ENCODE assay signal across 24 cellular contexts in the genomic region with DNA sequence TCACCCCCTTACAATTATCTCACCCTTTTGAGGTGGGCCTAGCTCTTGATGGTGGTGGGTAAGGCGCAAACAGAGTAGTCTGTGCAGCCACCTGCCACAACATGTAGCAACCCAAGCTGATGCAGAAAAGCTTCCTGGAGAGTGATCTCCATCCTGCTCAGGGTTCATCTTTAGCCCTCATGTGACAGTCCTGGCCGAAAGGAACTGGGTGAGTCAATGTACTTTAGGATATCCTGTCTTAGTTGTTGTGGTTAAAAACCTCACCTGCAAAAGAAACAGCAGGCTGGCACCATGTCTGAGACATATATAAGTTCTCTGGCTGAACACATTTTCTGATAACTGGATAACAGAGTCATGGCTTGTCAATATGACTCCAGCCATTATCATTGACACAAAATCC.
DNase-seq lines count a peak whose midpoint lies in the region; ATAC-seq and TF ChIP-seq lines count a peak whose summit lies in the region.
"Had no signal": no experiment of that assay in that cellular context is flagged by ENCODE, and none has a peak within 500 bp of the region (broad histone marks: within the 10 kb centered on the region; RNA-seq: fewer than 3 reads in every experiment).

No MANE protein-coding gene starts in this region.

- H3K27ac ChIP-seq in mammary epithelial cell (ENCODE audit: insufficient read depth, low read depth, low read length), result no peak overlapping the region
- H3K27ac ChIP-seq: C4-2B, HL-60 had no signal

- dilution Hi-C loops in mammary epithelial cell (cut with HindIII; ENCODE audit: low sequenced_read_pairs), result no loop called here

- H2AFZ ChIP-seq in mammary epithelial cell (ENCODE audit: low read depth, low read length), result peak overlapping the region; percentile 18

- no peaks in the 10 kb centered on the region for H3K79me2 ChIP-seq in mammary epithelial cell (ENCODE audit: insufficient read depth, low read length)

- BruUV-seq in mammary epithelial cell (replicated peaks; lab: Mats Ljungman, UMichigan), result no TSS peak

- no peaks in the 10 kb centered on the region for H3K9me3 ChIP-seq in mammary epithelial cell (replicated peaks; ENCODE audit: insufficient read depth, low read length)
- H3K9me3 ChIP-seq: Caco-2 had no signal

- CTCF ChIA-PET in mammary epithelial cell (lab: Charles Lee; ENCODE audit: low non-redundant PET), result no interaction called here

- H3K4me3 ChIP-seq in mammary epithelial cell (replicated peaks in 1 of 3; ENCODE audit: insufficient read depth in 1 of 3, low read depth in 2 of 3, low read length in 3 of 3), result no peak overlapping the region
- H3K4me3 ChIP-seq: K562 had no signal

- WGBS in mammary epithelial cell (ENCODE audit: low coverage, missing lambda C conversion rate), result 17% methylated on average over 2 of the region's 2 CpGs

- ATAC-seq in HG03457 (IDR thresholded peaks at IDR 0.05; ENCODE audit: unreplicated experiment), result no peak
- no peak for ATAC-seq in HG02610 (IDR thresholded peaks at IDR 0.05; ENCODE audit: unreplicated experiment)
- ATAC-seq: CD8-positive, alpha-beta T cell; HCT116; HepG2; K562 had no signal

- H3K4me2 ChIP-seq in mammary epithelial cell (ENCODE audit: insufficient read depth, low read depth, low read length), result peak overlapping the region; percentile 69

- in situ Hi-C loops in mammary epithelial cell (cut with MboI; ENCODE audit: low sequenced_read_pairs in 2 of 2), result no loop called here

- no peaks in the 10 kb centered on the region for H4K20me1 ChIP-seq in mammary epithelial cell (ENCODE audit: insufficient read depth, low read length)

- H3K36me3 ChIP-seq in mammary epithelial cell (ENCODE audit: insufficient read depth, low read length), result no peaks in the 10 kb centered on the region

- TF ChIP-seq CTCF in mammary epithelial cell (conservative IDR thresholded peaks at IDR 0.05 in 1 of 2, IDR thresholded peaks at IDR 0.05 in 1 of 2; ENCODE audit: extremely low read depth in 1 of 2, insufficient read depth in 1 of 2, low read depth in 1 of 2, low read length in 2 of 2), result no peak

- intact Hi-C loops in mammary epithelial cell (cut with micrococcal nuclease), result no loop called here

- H3K9ac ChIP-seq in mammary epithelial cell (ENCODE audit: insufficient read depth, low read length), result no peak overlapping the region

- H3K4me1 ChIP-seq in mammary epithelial cell (ENCODE audit: insufficient read depth, low read length), result peaks cover 18% of the 10 kb centered on the region
- H3K4me1 ChIP-seq: Caco-2 had no signal

- no peaks in the 10 kb centered on the region for H3K27me3 ChIP-seq in mammary epithelial cell (ENCODE audit: insufficient read depth, low read length)

- peak; percentile 25 for DNase-seq in HPDE6-E6E7 (ENCODE audit: extremely low spot score)
- peak; percentile 13 for DNase-seq in LHCN-M2 (ENCODE audit: low read depth)
- DNase-seq in mammary epithelial cell, result peak; percentile 80
- DNase-seq in NCI-H524 treated with DMSO at 0.1 percent for 48 hours (lab: John Stamatoyannopoulos, UW), result no peak
- no peak for DNase-seq in NCI-H510A (lab: John Stamatoyannopoulos, UW)
- DNase-seq: Caco-2; CD8-positive, alpha-beta T cell; EL; GDM1; NCI-H1092 treated with DMSO at 0.1 percent for 48 hours; NCI-H146; NCI-H1930; NCI-H2107; NCI-H446; NCI-H526 treated with DMSO at 0.1 percent for 48 hours; RPMI8226; SHP77 treated with DMSO at 0.1 percent for 48 hours had no signal

Comparison
In these comparisons a context has a peak if more than half of its experiments do, and no peak if none do; other contexts are left out.
1. DNase-seq: peak in HPDE6-E6E7 (single experiment), LHCN-M2 (single experiment) and mammary epithelial cell (single experiment); none in NCI-H524 treated with DMSO at 0.1 percent for 48 hours (single experiment) and NCI-H510A (single experiment).